8 cellular contexts compared by ENCODE assay signal in genomic region chr1:65147424-65148177, GRCh38. TPM values are rescaled to one million over a fixed set of nuclear protein-coding genes. Genes with fewer than 3 reads are reported as not detected.
DNase-seq lines count a peak whose midpoint lies in the region; ATAC-seq and TF ChIP-seq lines count a peak whose summit lies in the region.

No MANE protein-coding gene starts in this region.

- TF ChIP-seq CTCF in glutamatergic neuron (IDR thresholded peaks at IDR 0.05; ENCODE audit: partially characterized antibody, unreplicated experiment) (no peak), osteoblast (IDR thresholded peaks at IDR 0.05; ENCODE audit: extremely low read depth, low read depth, low read length) (no peak)

- H3K4me1 Mint-ChIP-seq in activated T-helper 2 cell treated with anti-CD3 and anti-CD28 coated beads, Interferon-gamma antibody, Interleukin-2, Interleukin-4, amounts not matched to agents 10 μg/mL and 5 μg/mL and 100 μg/mL, durations not matched to agents 14 hours and 24 hours and 36 hours (ENCODE audit: low read depth), result peaks cover 34% of the 10 kb centered on the region
- H3K4me1 Mint-ChIP-seq in glutamatergic neuron (ENCODE audit: low read depth, unreplicated experiment), result no peaks in the 10 kb centered on the region

- H3K27me3 Mint-ChIP-seq in activated T-helper 2 cell treated with anti-CD3 and anti-CD28 coated beads, Interferon-gamma antibody, Interleukin-2, Interleukin-4, amounts not matched to agents 10 μg/mL and 5 μg/mL and 100 μg/mL, durations not matched to agents 14 hours and 24 hours and 36 hours (ENCODE audit: low read depth), result peaks cover 16% of the 10 kb centered on the region
- peaks cover 14% of the 10 kb centered on the region for H3K27me3 Mint-ChIP-seq in glutamatergic neuron (ENCODE audit: unreplicated experiment)

- intact Hi-C loops in activated T-helper 2 cell treated with anti-CD3 and anti-CD28 coated beads, Interferon-gamma antibody, Interleukin-2, Interleukin-4, amounts not matched to agents 10 μg/mL and 5 μg/mL and 100 μg/mL, durations not matched to agents 14 hours and 24 hours and 36 hours (cut with micrococcal nuclease), result loop anchor here (2.0 to 10.0 kb wide), 4 partner anchors 61 to 537 kb away; partner anchors contain the start of gene JAK1

- peaks cover 32% of the 10 kb centered on the region for H3K36me3 Mint-ChIP-seq in activated T-helper 2 cell treated with anti-CD3 and anti-CD28 coated beads, Interferon-gamma antibody, Interleukin-2, Interleukin-4, amounts not matched to agents 10 μg/mL and 5 μg/mL and 100 μg/mL, durations not matched to agents 14 hours and 24 hours and 36 hours (ENCODE audit: low read depth)
- no peaks in the 10 kb centered on the region for H3K36me3 Mint-ChIP-seq in glutamatergic neuron (ENCODE audit: unreplicated experiment)

- no peaks in the 10 kb centered on the region for H3K9me3 Mint-ChIP-seq in activated T-helper 2 cell treated with anti-CD3 and anti-CD28 coated beads, Interferon-gamma antibody, Interleukin-2, Interleukin-4, amounts not matched to agents 10 μg/mL and 5 μg/mL and 100 μg/mL, durations not matched to agents 14 hours and 24 hours and 36 hours
- H3K9me3 Mint-ChIP-seq in glutamatergic neuron (ENCODE audit: unreplicated experiment), result peaks cover 3% of the 10 kb centered on the region

- H4K20me1 ChIP-seq in osteoblast (ENCODE audit: insufficient read depth, low read length), result no peaks in the 10 kb centered on the region

- ATAC-seq in GM18517 (IDR thresholded peaks at IDR 0.05; ENCODE audit: unreplicated experiment) (peak; percentile 68), HG02981 (IDR thresholded peaks at IDR 0.05; ENCODE audit: unreplicated experiment) (peak; percentile 46)

- no peaks in the 10 kb centered on the region for H3K36me3 ChIP-seq in osteoblast (ENCODE audit: insufficient read depth, low read length)

- peaks cover 19% of the 10 kb centered on the region for H3K27me3 ChIP-seq in osteoblast (ENCODE audit: insufficient read depth, low read length)

- H3K27ac ChIP-seq in osteoblast (ENCODE audit: low read depth, low read length), result no peak overlapping the region

- peak overlapping the region; percentile 78 for H3K4me3 ChIP-seq in osteoblast (ENCODE audit: insufficient read depth, low read length)

- DNase-seq in AG08395 (ENCODE audit: low spot score) (peak; percentile 48), NCI-H748 (lab: John Stamatoyannopoulos, UW; ENCODE audit: unreplicated experiment) (peak; percentile 66), glutamatergic neuron (peak; percentile 43), osteoblast (ENCODE audit: insufficient read length, low spot score, missing footprints) (peak; percentile 92), NCI-H1048 (lab: John Stamatoyannopoulos, UW) (no peak)
- peak; percentile 43 for DNase-seq in activated T-helper 2 cell treated with anti-CD3 and anti-CD28 coated beads, Interferon-gamma antibody, Interleukin-2, Interleukin-4, amounts not matched to agents 10 μg/mL and 5 μg/mL and 100 μg/mL, durations not matched to agents 14 hours and 24 hours and 36 hours (ENCODE audit: low spot score)

- no peaks in the 10 kb centered on the region for H3K9me3 ChIP-seq in osteoblast (ENCODE audit: low read depth, low read length)

- peak overlapping the region; percentile 84 for H3K4me2 ChIP-seq in osteoblast (ENCODE audit: insufficient read depth, low read length)

- H3K27ac Mint-ChIP-seq in activated T-helper 2 cell treated with anti-CD3 and anti-CD28 coated beads, Interferon-gamma antibody, Interleukin-2, Interleukin-4, amounts not matched to agents 10 μg/mL and 5 μg/mL and 100 μg/mL, durations not matched to agents 14 hours and 24 hours and 36 hours, result peak overlapping the region; percentile 88
- no peak overlapping the region for H3K27ac Mint-ChIP-seq in glutamatergic neuron (ENCODE audit: unreplicated experiment)

- H3K79me2 ChIP-seq in osteoblast (ENCODE audit: insufficient read depth, low read length), result peaks cover 3% of the 10 kb centered on the region

- peak overlapping the region; percentile 83 for H3K4me3 Mint-ChIP-seq in activated T-helper 2 cell treated with anti-CD3 and anti-CD28 coated beads, Interferon-gamma antibody, Interleukin-2, Interleukin-4, amounts not matched to agents 10 μg/mL and 5 μg/mL and 100 μg/mL, durations not matched to agents 14 hours and 24 hours and 36 hours (ENCODE audit: low read depth)
- H3K4me3 Mint-ChIP-seq in glutamatergic neuron (ENCODE audit: unreplicated experiment), result peak overlapping the region; percentile 80

- peaks cover 8% of the 10 kb centered on the region for H3K4me1 ChIP-seq in osteoblast (ENCODE audit: insufficient read depth, low read length)

- peak overlapping the region; percentile 56 for H2AFZ ChIP-seq in osteoblast (ENCODE audit: low read length)

RNA-seq across cellular contexts. Expression of gene AK4, which starts 0.4 kb away (rescaled TPM):
- total RNA-seq in activated T-helper 2 cell treated with anti-CD3 and anti-CD28 coated beads, Interferon-gamma antibody, Interleukin-2, Interleukin-4, amounts not matched to agents 10 μg/mL and 5 μg/mL and 100 μg/mL, durations not matched to agents 14 hours and 24 hours and 36 hours, result 108 and 109 TPM in 2 replicates
- 2.6 TPM for total RNA-seq in glutamatergic neuron (ENCODE audit: unreplicated experiment)
- total RNA-seq in osteoblast, result 18.3 and 37.6 TPM in 2 replicates
